ENCODE assay signal across 2 cellular contexts in the genomic region with DNA sequence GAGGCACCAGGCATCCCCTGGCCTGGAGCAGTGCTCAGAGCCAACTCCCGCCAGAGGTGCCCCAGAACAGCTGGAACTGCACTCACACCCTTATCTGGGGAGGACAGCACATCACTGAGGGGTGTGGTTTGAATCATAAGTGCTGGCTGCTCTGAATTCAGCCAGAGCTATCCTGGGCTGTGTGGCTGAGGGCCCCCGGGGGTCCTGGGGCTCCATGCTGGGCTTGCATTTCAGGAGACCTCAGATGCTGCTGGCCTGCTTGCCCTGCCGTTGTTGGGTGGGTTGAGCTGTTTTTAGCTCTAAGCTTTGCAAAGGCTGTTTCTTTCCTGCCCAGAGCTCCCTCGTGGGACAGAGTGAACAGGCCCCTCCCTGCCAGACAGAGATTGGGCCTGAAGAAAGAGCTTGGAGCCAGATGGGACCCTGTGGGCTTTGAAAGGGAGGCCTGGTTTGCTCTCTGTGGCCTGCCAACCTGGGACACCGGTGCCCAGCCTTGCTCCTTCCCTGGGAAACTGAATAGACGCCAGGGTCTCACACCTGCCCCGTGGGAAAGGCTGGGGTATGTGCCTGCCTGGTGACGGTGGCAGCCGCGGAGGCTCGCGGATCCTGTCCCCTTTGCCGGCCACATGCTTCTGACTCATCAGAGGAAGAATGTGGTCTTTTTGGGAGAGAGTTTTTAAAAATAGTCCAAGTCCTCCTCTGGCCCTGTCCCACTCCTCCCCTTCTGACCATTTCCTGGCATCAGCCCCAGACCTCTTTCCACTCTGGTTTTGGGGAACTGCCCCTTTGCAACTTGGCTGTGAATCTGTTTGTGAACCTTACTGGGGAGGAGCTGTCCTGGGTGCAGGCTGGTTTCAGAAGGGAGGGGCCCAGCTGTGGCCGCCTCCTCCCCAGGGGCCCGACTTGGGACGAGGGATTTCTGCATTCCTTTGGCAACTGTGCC.
TF ChIP-seq lines count a peak whose summit lies in the region.

No MANE protein-coding gene starts in this region.

TF ChIP-seq in IMR-90, 13 proteins besides CTCF, POLR2A, EP300 and RAD21 (continued from another document):
- TF ChIP-seq, protein P1, sequence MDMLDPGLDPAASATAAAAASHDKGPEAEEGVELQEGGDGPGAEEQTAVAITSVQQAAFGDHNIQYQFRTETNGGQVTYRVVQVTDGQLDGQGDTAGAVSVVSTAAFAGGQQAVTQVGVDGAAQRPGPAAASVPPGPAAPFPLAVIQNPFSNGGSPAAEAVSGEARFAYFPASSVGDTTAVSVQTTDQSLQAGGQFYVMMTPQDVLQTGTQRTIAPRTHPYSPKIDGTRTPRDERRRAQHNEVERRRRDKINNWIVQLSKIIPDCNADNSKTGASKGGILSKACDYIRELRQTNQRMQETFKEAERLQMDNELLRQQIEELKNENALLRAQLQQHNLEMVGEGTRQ (IDR thresholded peaks at IDR 0.05; ENCODE audit: low read depth, low read length) = peak; percentile 36; the same call in 1 of the 2 replicates
- peak; percentile 47; the same call in 1 of the 2 replicates for TF ChIP-seq FOS (IDR thresholded peaks at IDR 0.05; ENCODE audit: low read depth, low read length)
- TF ChIP-seq, protein P2, sequence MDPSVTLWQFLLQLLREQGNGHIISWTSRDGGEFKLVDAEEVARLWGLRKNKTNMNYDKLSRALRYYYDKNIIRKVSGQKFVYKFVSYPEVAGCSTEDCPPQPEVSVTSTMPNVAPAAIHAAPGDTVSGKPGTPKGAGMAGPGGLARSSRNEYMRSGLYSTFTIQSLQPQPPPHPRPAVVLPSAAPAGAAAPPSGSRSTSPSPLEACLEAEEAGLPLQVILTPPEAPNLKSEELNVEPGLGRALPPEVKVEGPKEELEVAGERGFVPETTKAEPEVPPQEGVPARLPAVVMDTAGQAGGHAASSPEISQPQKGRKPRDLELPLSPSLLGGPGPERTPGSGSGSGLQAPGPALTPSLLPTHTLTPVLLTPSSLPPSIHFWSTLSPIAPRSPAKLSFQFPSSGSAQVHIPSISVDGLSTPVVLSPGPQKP (IDR thresholded peaks at IDR 0.05; ENCODE audit: borderline replicate concordance, low read depth, low read length) = no peak
- TF ChIP-seq MXI1 (IDR thresholded peaks at IDR 0.05; ENCODE audit: borderline replicate concordance, low read depth, low read length) = 0 out of 2 replicates have a peak, but pooled peaks have one; percentile 41

TF ChIP-seq in liver, 16 proteins besides CTCF, POLR2A, EP300 and RAD21:
- TF ChIP-seq, protein P3, sequence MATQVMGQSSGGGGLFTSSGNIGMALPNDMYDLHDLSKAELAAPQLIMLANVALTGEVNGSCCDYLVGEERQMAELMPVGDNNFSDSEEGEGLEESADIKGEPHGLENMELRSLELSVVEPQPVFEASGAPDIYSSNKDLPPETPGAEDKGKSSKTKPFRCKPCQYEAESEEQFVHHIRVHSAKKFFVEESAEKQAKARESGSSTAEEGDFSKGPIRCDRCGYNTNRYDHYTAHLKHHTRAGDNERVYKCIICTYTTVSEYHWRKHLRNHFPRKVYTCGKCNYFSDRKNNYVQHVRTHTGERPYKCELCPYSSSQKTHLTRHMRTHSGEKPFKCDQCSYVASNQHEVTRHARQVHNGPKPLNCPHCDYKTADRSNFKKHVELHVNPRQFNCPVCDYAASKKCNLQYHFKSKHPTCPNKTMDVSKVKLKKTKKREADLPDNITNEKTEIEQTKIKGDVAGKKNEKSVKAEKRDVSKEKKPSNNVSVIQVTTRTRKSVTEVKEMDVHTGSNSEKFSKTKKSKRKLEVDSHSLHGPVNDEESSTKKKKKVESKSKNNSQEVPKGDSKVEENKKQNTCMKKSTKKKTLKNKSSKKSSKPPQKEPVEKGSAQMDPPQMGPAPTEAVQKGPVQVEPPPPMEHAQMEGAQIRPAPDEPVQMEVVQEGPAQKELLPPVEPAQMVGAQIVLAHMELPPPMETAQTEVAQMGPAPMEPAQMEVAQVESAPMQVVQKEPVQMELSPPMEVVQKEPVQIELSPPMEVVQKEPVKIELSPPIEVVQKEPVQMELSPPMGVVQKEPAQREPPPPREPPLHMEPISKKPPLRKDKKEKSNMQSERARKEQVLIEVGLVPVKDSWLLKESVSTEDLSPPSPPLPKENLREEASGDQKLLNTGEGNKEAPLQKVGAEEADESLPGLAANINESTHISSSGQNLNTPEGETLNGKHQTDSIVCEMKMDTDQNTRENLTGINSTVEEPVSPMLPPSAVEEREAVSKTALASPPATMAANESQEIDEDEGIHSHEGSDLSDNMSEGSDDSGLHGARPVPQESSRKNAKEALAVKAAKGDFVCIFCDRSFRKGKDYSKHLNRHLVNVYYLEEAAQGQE (IDR thresholded peaks at IDR 0.05) = peak; percentile 61
- peak; percentile 76 for TF ChIP-seq NR2F2 (IDR thresholded peaks at IDR 0.05)
- TF ChIP-seq, protein P4, sequence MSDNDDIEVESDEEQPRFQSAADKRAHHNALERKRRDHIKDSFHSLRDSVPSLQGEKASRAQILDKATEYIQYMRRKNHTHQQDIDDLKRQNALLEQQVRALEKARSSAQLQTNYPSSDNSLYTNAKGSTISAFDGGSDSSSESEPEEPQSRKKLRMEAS (IDR thresholded peaks at IDR 0.05) = peak; percentile 70
- TF ChIP-seq JUND (IDR thresholded peaks at IDR 0.05) = peak; percentile 93 to 97
- TF ChIP-seq HNF4G (IDR thresholded peaks at IDR 0.05) = no peak
- no peak for TF ChIP-seq FOXA2 (IDR thresholded peaks at IDR 0.05)
- TF ChIP-seq, protein P5, sequence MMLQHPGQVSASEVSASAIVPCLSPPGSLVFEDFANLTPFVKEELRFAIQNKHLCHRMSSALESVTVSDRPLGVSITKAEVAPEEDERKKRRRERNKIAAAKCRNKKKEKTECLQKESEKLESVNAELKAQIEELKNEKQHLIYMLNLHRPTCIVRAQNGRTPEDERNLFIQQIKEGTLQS (IDR thresholded peaks at IDR 0.05) = peak; percentile 80
- TF ChIP-seq YY1 (IDR thresholded peaks at IDR 0.05) = peak; percentile 39
- TF ChIP-seq TAF1 (conservative IDR thresholded peaks at IDR 0.05) = no peak
- TF ChIP-seq, protein P6, sequence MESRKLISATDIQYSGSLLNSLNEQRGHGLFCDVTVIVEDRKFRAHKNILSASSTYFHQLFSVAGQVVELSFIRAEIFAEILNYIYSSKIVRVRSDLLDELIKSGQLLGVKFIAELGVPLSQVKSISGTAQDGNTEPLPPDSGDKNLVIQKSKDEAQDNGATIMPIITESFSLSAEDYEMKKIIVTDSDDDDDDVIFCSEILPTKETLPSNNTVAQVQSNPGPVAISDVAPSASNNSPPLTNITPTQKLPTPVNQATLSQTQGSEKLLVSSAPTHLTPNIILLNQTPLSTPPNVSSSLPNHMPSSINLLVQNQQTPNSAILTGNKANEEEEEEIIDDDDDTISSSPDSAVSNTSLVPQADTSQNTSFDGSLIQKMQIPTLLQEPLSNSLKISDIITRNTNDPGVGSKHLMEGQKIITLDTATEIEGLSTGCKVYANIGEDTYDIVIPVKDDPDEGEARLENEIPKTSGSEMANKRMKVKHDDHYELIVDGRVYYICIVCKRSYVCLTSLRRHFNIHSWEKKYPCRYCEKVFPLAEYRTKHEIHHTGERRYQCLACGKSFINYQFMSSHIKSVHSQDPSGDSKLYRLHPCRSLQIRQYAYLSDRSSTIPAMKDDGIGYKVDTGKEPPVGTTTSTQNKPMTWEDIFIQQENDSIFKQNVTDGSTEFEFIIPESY (IDR thresholded peaks at IDR 0.05) = no peak
- TF ChIP-seq EGR1 (IDR thresholded peaks at IDR 0.05; ENCODE audit: low read depth in 2 of 2) = no peak
- TF ChIP-seq RXRA (IDR thresholded peaks at IDR 0.05) = peak; percentile 71 to 74
- TF ChIP-seq GABPA (IDR thresholded peaks at IDR 0.05 in 1 of 2, conservative IDR thresholded peaks at IDR 0.05 in 1 of 2) = no peak
- TF ChIP-seq SP1 (IDR thresholded peaks at IDR 0.05) = peak; percentile 72
- TF ChIP-seq HNF4A (conservative IDR thresholded peaks at IDR 0.05) = peak; percentile 46 to 51
- no peak for TF ChIP-seq FOXA1 (IDR thresholded peaks at IDR 0.05)
